ENCODE assay signal across 8 cellular contexts in genomic region chr3:109731639-109732473, GRCh38.
DNase-seq lines count a peak whose midpoint lies in the region; ATAC-seq and TF ChIP-seq lines count a peak whose summit lies in the region.

No MANE protein-coding gene starts in this region.

- H3K27me3 ChIP-seq in heart left ventricle, result no peaks in the 10 kb centered on the region

- 67 to 73% (median 68%) methylated on average over 6 of the region's 6 CpGs for WGBS in heart left ventricle, 4 donors

- H3K9me3 Mint-ChIP-seq in activated naive CD4-positive, alpha-beta T cell treated with anti-CD3 and anti-CD28 coated beads, Interleukin-2, amount 10 ng/mL, durations not matched to agents 7 days and 5 days, result peaks cover 5% of the 10 kb centered on the region

- no peak for TF ChIP-seq POLR2A in heart left ventricle (IDR thresholded peaks at IDR 0.05)

- ATAC-seq in GM19468 (IDR thresholded peaks at IDR 0.05; ENCODE audit: extremely low read depth, unreplicated experiment), result peak; percentile 84
- ATAC-seq in HG03575 (IDR thresholded peaks at IDR 0.05; ENCODE audit: extremely low read depth, insufficient number of reproducible peaks, low FRiP score, unreplicated experiment), result peak; percentile 81
- peak in 3 of 4 donors; percentile 51 to 70 (median 52) for ATAC-seq in heart left ventricle
- ATAC-seq in sciatic nerve, result peak; percentile 61

- H3K4me1 Mint-ChIP-seq in activated naive CD4-positive, alpha-beta T cell treated with anti-CD3 and anti-CD28 coated beads, Interleukin-2, amount 10 ng/mL, durations not matched to agents 7 days and 5 days, result no peaks in the 10 kb centered on the region

- H3K4me3 Mint-ChIP-seq in activated naive CD4-positive, alpha-beta T cell treated with anti-CD3 and anti-CD28 coated beads, Interleukin-2, amount 10 ng/mL, durations not matched to agents 7 days and 5 days, result no peak overlapping the region

- peaks cover 0 to 3% (median 0%) of the 10 kb centered on the region in 12 donors for H3K9me3 ChIP-seq in heart left ventricle

- no peaks in the 10 kb centered on the region for H3K4me1 ChIP-seq in heart left ventricle

- TF ChIP-seq CTCF in heart left ventricle (IDR thresholded peaks at IDR 0.05), result peak; percentile 67 to 92 (median 82)

- no peak overlapping the region for H3K4me3 ChIP-seq in heart left ventricle

- no peak overlapping the region for H3K27ac ChIP-seq in heart left ventricle

- CTCF ChIA-PET in activated naive CD4-positive, alpha-beta T cell treated with anti-CD3 and anti-CD28 coated beads, Interleukin-2, amount 10 ng/mL, durations not matched to agents 7 days and 5 days (lab: Charles Lee), result interaction anchor here (1.5 kb wide), 1 partner anchor 583 kb away, joined by 5 read pairs; no protein-coding TSS in a partner anchor

- H3K36me3 Mint-ChIP-seq in activated naive CD4-positive, alpha-beta T cell treated with anti-CD3 and anti-CD28 coated beads, Interleukin-2, amount 10 ng/mL, durations not matched to agents 7 days and 5 days, result no peaks in the 10 kb centered on the region

- DNase-seq in DMS53 treated with DMSO at 0.1 percent for 48 hours (lab: John Stamatoyannopoulos, UW; ENCODE audit: unreplicated experiment), result peak; percentile 38
- peak; percentile 60 for DNase-seq in RKO (ENCODE audit: low spot score)
- peak; percentile 67 for DNase-seq in activated naive CD4-positive, alpha-beta T cell treated with anti-CD3 and anti-CD28 coated beads, Interleukin-2, amount 10 ng/mL, durations not matched to agents 7 days and 5 days
- DNase-seq in heart left ventricle, result peak in 2 of 5 donors; percentile 15 to 20
- DNase-seq in sciatic nerve (ENCODE audit: low spot score), result peak; percentile 58
- DNase-seq in 8988T, result no peak

- no peaks in the 10 kb centered on the region for H3K36me3 ChIP-seq in heart left ventricle

- intact Hi-C loops in heart left ventricle (cut with DNase I) (loop anchor here (1.0 to 10.0 kb wide), 5 partner anchors 580 to 1350 kb away; partner anchors contain the start of gene NECTIN3 (in 1 of the 10)), sciatic nerve (cut with DNase I) (no loop called here)

- H3K27ac Mint-ChIP-seq in activated naive CD4-positive, alpha-beta T cell treated with anti-CD3 and anti-CD28 coated beads, Interleukin-2, amount 10 ng/mL, durations not matched to agents 7 days and 5 days, result no peak overlapping the region

- H3K27me3 Mint-ChIP-seq in activated naive CD4-positive, alpha-beta T cell treated with anti-CD3 and anti-CD28 coated beads, Interleukin-2, amount 10 ng/mL, durations not matched to agents 7 days and 5 days, result no peaks in the 10 kb centered on the region
